13 cellular contexts compared by ENCODE assay signal in genomic region chr6:29509239-29509638, GRCh38. TPM values are rescaled to one million over a fixed set of nuclear protein-coding genes. Genes with fewer than 3 reads are reported as not detected.
DNase-seq lines count a peak whose midpoint lies in the region; ATAC-seq and TF ChIP-seq lines count a peak whose summit lies in the region.
"Had no signal": no experiment of that assay in that cellular context is flagged by ENCODE, and none has a peak within 500 bp of the region (broad histone marks: within the 10 kb centered on the region; RNA-seq: fewer than 3 reads in every experiment).

No MANE protein-coding gene starts in this region.

- peaks cover 1% of the 10 kb centered on the region for H3K4me1 Mint-ChIP-seq in activated CD4-positive, alpha-beta T cell treated with anti-CD3 and anti-CD28 coated beads, Interleukin-2, amount 10 ng/mL, durations not matched to agents 7 days and 5 days
- H3K4me1 Mint-ChIP-seq in WTC11 = peaks cover 10% of the 10 kb centered on the region
- H3K4me1 Mint-ChIP-seq: activated CD4-positive, alpha-beta T cell treated with anti-CD3 and anti-CD28 coated beads, Interleukin-2, amount 10 ng/mL, durations not matched to agents 24 days and 14 days; activated naive CD4-positive, alpha-beta T cell treated with anti-CD3 and anti-CD28 coated beads, Interleukin-2, amount 10 ng/mL, durations not matched to agents 7 days and 5 days; naive B cell had no signal

- no peak overlapping the region for H3K27ac Mint-ChIP-seq in activated CD4-positive, alpha-beta T cell treated with anti-CD3 and anti-CD28 coated beads, Interleukin-2, amount 10 ng/mL, durations not matched to agents 7 days and 5 days
- no peak overlapping the region for H3K27ac Mint-ChIP-seq in WTC11
- H3K27ac Mint-ChIP-seq: activated CD4-positive, alpha-beta T cell treated with anti-CD3 and anti-CD28 coated beads, Interleukin-2, amount 10 ng/mL, durations not matched to agents 24 days and 14 days; activated naive CD4-positive, alpha-beta T cell treated with anti-CD3 and anti-CD28 coated beads, Interleukin-2, amount 10 ng/mL, durations not matched to agents 7 days and 5 days; naive B cell had no signal

- CTCF ChIA-PET in activated CD4-positive, alpha-beta T cell treated with anti-CD3 and anti-CD28 coated beads, Interleukin-2, amount 10 ng/mL, durations not matched to agents 7 days and 5 days (lab: Charles Lee) = no interaction called here
- CTCF ChIA-PET in WTC11 (lab: Charles Lee) = no interaction called here

- ATAC-seq in GM21515 (IDR thresholded peaks at IDR 0.05; ENCODE audit: unreplicated experiment) (peak; percentile 66), HG03095 (IDR thresholded peaks at IDR 0.05; ENCODE audit: unreplicated experiment) (peak; percentile 86), WTC11 (no peak)

- H3K36me3 Mint-ChIP-seq in activated CD4-positive, alpha-beta T cell treated with anti-CD3 and anti-CD28 coated beads, Interleukin-2, amount 10 ng/mL, durations not matched to agents 7 days and 5 days (ENCODE audit: low read depth) = no peaks in the 10 kb centered on the region
- no peaks in the 10 kb centered on the region for H3K36me3 Mint-ChIP-seq in WTC11
- H3K36me3 Mint-ChIP-seq: activated naive CD4-positive, alpha-beta T cell treated with anti-CD3 and anti-CD28 coated beads, Interleukin-2, amount 10 ng/mL, durations not matched to agents 7 days and 5 days; naive B cell had no signal

- no peak for TF ChIP-seq CTCF in WTC11 (IDR thresholded peaks at IDR 0.05)

- peaks cover 5% of the 10 kb centered on the region for H3K27me3 Mint-ChIP-seq in activated CD4-positive, alpha-beta T cell treated with anti-CD3 and anti-CD28 coated beads, Interleukin-2, amount 10 ng/mL, durations not matched to agents 7 days and 5 days
- H3K27me3 Mint-ChIP-seq in WTC11 (ENCODE audit: low read depth) = peaks cover 8% of the 10 kb centered on the region; the same call in 1 of the 2 replicates

- no peak overlapping the region for H3K4me3 Mint-ChIP-seq in activated CD4-positive, alpha-beta T cell treated with anti-CD3 and anti-CD28 coated beads, Interleukin-2, amount 10 ng/mL, durations not matched to agents 7 days and 5 days
- H3K4me3 Mint-ChIP-seq in WTC11 = no peak overlapping the region
- H3K4me3 Mint-ChIP-seq: activated CD4-positive, alpha-beta T cell treated with anti-CD3 and anti-CD28 coated beads, Interleukin-2, amount 10 ng/mL, durations not matched to agents 24 days and 14 days; activated naive CD4-positive, alpha-beta T cell treated with anti-CD3 and anti-CD28 coated beads, Interleukin-2, amount 10 ng/mL, durations not matched to agents 7 days and 5 days; naive B cell had no signal

- POLR2A ChIA-PET in activated CD4-positive, alpha-beta T cell treated with anti-CD3 and anti-CD28 coated beads, Interleukin-2, amount 10 ng/mL, durations not matched to agents 7 days and 5 days (lab: Charles Lee) = no interaction called here
- POLR2A ChIA-PET in WTC11 (lab: Charles Lee) = no interaction called here

- H3K9me3 Mint-ChIP-seq in activated CD4-positive, alpha-beta T cell treated with anti-CD3 and anti-CD28 coated beads, Interleukin-2, amount 10 ng/mL, durations not matched to agents 7 days and 5 days = no peaks in the 10 kb centered on the region
- H3K9me3 Mint-ChIP-seq in WTC11 = 0 out of 2 replicates have a peak, but pooled peaks cover 6% of the 10 kb centered on the region
- H3K9me3 Mint-ChIP-seq: activated CD4-positive, alpha-beta T cell treated with anti-CD3 and anti-CD28 coated beads, Interleukin-2, amount 10 ng/mL, durations not matched to agents 24 days and 14 days; activated naive CD4-positive, alpha-beta T cell treated with anti-CD3 and anti-CD28 coated beads, Interleukin-2, amount 10 ng/mL, durations not matched to agents 7 days and 5 days; naive B cell had no signal

- DNase-seq in activated CD4-positive, alpha-beta T cell treated with anti-CD3 and anti-CD28 coated beads, Interleukin-2, amount 10 ng/mL, durations not matched to agents 7 days and 5 days = peak; percentile 0
- no peak for DNase-seq in activated CD4-positive, alpha-beta T cell treated with anti-CD3 and anti-CD28 coated beads for 48 hours
- DNase-seq in mucosa of gallbladder (ENCODE audit: low spot score) = peak; percentile 1
- DNase-seq in inferior parietal cortex (ENCODE audit: extremely low spot score) = no peak
- DNase-seq in NCI-H1417 treated with DMSO at 0.1 percent for 48 hours (lab: John Stamatoyannopoulos, UW) = no peak
- DNase-seq in WTC11 (ENCODE audit: low spot score) = no peak
- DNase-seq: activated CD4-positive, alpha-beta T cell treated with anti-CD3 and anti-CD28 coated beads, Interleukin-2, amount 10 ng/mL, durations not matched to agents 24 days and 14 days; activated naive CD4-positive, alpha-beta T cell treated with anti-CD3 and anti-CD28 coated beads, Interleukin-2, amount 10 ng/mL, durations not matched to agents 7 days and 5 days; naive B cell had no signal

TF ChIP-seq in WTC11, 78 proteins besides CTCF, POLR2A, EP300 and RAD21 (continues in another document):
- TF ChIP-seq, protein P1, sequence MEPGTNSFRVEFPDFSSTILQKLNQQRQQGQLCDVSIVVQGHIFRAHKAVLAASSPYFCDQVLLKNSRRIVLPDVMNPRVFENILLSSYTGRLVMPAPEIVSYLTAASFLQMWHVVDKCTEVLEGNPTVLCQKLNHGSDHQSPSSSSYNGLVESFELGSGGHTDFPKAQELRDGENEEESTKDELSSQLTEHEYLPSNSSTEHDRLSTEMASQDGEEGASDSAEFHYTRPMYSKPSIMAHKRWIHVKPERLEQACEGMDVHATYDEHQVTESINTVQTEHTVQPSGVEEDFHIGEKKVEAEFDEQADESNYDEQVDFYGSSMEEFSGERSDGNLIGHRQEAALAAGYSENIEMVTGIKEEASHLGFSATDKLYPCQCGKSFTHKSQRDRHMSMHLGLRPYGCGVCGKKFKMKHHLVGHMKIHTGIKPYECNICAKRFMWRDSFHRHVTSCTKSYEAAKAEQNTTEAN (CRISPR knock-in tag; IDR thresholded peaks at IDR 0.05) = no peak
- TF ChIP-seq ATF1 (CRISPR knock-in tag; IDR thresholded peaks at IDR 0.05) (no peak), OVOL2 (CRISPR knock-in tag; IDR thresholded peaks at IDR 0.05; ENCODE audit: borderline replicate concordance) (no peak), ZNF263 (CRISPR knock-in tag; IDR thresholded peaks at IDR 0.05; ENCODE audit: low read depth) (no peak), ETV6 (CRISPR knock-in tag; IDR thresholded peaks at IDR 0.05) (no peak), ZNF317 (CRISPR knock-in tag; IDR thresholded peaks at IDR 0.05; ENCODE audit: borderline replicate concordance, low read depth) (no peak)
- TF ChIP-seq, protein P2, sequence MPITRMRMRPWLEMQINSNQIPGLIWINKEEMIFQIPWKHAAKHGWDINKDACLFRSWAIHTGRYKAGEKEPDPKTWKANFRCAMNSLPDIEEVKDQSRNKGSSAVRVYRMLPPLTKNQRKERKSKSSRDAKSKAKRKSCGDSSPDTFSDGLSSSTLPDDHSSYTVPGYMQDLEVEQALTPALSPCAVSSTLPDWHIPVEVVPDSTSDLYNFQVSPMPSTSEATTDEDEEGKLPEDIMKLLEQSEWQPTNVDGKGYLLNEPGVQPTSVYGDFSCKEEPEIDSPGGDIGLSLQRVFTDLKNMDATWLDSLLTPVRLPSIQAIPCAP (CRISPR knock-in tag; IDR thresholded peaks at IDR 0.05) = no peak
- TF ChIP-seq, protein P3, sequence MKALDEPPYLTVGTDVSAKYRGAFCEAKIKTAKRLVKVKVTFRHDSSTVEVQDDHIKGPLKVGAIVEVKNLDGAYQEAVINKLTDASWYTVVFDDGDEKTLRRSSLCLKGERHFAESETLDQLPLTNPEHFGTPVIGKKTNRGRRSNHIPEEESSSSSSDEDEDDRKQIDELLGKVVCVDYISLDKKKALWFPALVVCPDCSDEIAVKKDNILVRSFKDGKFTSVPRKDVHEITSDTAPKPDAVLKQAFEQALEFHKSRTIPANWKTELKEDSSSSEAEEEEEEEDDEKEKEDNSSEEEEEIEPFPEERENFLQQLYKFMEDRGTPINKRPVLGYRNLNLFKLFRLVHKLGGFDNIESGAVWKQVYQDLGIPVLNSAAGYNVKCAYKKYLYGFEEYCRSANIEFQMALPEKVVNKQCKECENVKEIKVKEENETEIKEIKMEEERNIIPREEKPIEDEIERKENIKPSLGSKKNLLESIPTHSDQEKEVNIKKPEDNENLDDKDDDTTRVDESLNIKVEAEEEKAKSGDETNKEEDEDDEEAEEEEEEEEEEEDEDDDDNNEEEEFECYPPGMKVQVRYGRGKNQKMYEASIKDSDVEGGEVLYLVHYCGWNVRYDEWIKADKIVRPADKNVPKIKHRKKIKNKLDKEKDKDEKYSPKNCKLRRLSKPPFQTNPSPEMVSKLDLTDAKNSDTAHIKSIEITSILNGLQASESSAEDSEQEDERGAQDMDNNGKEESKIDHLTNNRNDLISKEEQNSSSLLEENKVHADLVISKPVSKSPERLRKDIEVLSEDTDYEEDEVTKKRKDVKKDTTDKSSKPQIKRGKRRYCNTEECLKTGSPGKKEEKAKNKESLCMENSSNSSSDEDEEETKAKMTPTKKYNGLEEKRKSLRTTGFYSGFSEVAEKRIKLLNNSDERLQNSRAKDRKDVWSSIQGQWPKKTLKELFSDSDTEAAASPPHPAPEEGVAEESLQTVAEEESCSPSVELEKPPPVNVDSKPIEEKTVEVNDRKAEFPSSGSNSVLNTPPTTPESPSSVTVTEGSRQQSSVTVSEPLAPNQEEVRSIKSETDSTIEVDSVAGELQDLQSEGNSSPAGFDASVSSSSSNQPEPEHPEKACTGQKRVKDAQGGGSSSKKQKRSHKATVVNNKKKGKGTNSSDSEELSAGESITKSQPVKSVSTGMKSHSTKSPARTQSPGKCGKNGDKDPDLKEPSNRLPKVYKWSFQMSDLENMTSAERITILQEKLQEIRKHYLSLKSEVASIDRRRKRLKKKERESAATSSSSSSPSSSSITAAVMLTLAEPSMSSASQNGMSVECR (CRISPR knock-in tag; IDR thresholded peaks at IDR 0.05; ENCODE audit: borderline replicate concordance) = no peak

RNA-seq across cellular contexts. Expression of gene MAS1L, which starts 21.5 kb away (rescaled TPM):
- not detected for total RNA-seq in activated CD4-positive, alpha-beta T cell treated with anti-CD3 and anti-CD28 coated beads, Interleukin-2, amount 10 ng/mL, durations not matched to agents 7 days and 5 days
- total RNA-seq in mucosa of gallbladder (0.26 TPM), WTC11 (2021) (not detected in 3 replicates)
- total RNA-seq: activated CD4-positive, alpha-beta T cell treated with anti-CD3 and anti-CD28 coated beads, Interleukin-2, amount 10 ng/mL, durations not matched to agents 24 days and 14 days; cerebellum; fibroblast of lung had no signal

RNA-seq across cellular contexts. Expression of gene UBD, which starts 50.3 kb away (rescaled TPM):
- under 1 TPM; 0.37 to 0.42 TPM for total RNA-seq in activated CD4-positive, alpha-beta T cell treated with anti-CD3 and anti-CD28 coated beads, Interleukin-2, amount 10 ng/mL, durations not matched to agents 7 days and 5 days
- total RNA-seq in mucosa of gallbladder (not detected), WTC11 (2021) (0.15 TPM in 1 of 3 replicates, not detected in the others)
- total RNA-seq: cerebellum, fibroblast of lung had no signal

RNA-seq across cellular contexts. Expression of gene OR2H1, which starts 52.3 kb away (rescaled TPM):
- not detected for total RNA-seq in activated CD4-positive, alpha-beta T cell treated with anti-CD3 and anti-CD28 coated beads, Interleukin-2, amount 10 ng/mL, durations not matched to agents 7 days and 5 days
- total RNA-seq in mucosa of gallbladder = not detected
- not detected in 3 replicates for total RNA-seq in WTC11 (2021)
- total RNA-seq: activated CD4-positive, alpha-beta T cell treated with anti-CD3 and anti-CD28 coated beads, Interleukin-2, amount 10 ng/mL, durations not matched to agents 24 days and 14 days; cerebellum; fibroblast of lung had no signal

RNA-seq across cellular contexts. Expression of gene OR11A1, which starts 52.4 kb away (rescaled TPM):
- not detected for total RNA-seq in activated CD4-positive, alpha-beta T cell treated with anti-CD3 and anti-CD28 coated beads, Interleukin-2, amount 10 ng/mL, durations not matched to agents 7 days and 5 days
- not detected for total RNA-seq in mucosa of gallbladder
- total RNA-seq in WTC11 (2021) = not detected in 3 replicates
- total RNA-seq: activated CD4-positive, alpha-beta T cell treated with anti-CD3 and anti-CD28 coated beads, Interleukin-2, amount 10 ng/mL, durations not matched to agents 24 days and 14 days; cerebellum; fibroblast of lung had no signal

Comparison
In these comparisons a context has a peak if more than half of its experiments do, and no peak if none do; other contexts are left out.
1. DNase-seq: peak in activated CD4-positive, alpha-beta T cell treated with anti-CD3 and anti-CD28 coated beads, Interleukin-2, amount 10 ng/mL, durations not matched to agents 7 days and 5 days (single experiment) and mucosa of gallbladder (single experiment); none in activated CD4-positive, alpha-beta T cell treated with anti-CD3 and anti-CD28 coated beads for 48 hours (single experiment), inferior parietal cortex (single experiment), NCI-H1417 treated with DMSO at 0.1 percent for 48 hours (single experiment) and WTC11 (single experiment).